Comparison of ENCODE assay signal across 2 cellular contexts in the genomic region with DNA sequence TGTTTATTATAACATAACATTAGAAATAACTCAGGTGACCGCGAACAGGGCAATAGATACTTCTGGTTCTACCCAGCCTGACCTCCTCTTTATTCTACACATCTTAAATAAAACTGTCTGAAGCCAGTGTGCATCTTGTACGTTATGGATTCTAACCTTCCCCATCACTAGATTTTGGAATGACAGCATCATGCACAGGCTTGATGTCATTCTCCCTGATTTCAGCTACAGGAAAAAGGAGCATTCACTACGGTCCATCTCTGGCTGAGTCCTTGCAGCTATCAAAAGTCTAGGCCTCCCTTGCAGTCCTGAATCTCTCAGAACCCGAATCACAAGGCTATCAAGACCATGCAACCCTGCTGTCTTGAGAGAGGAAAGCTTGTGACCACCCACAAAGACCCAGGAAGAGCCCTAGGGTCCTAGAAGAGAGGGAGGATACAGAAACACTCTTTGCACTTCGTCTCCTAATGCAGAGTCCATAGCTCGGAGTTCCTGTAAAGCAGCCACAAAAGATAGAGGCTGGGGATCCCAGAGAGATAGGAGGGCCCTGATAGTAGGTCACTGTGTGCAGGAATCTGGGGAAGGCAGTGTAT.
TF ChIP-seq lines count a peak whose summit lies in the region.

No MANE protein-coding gene starts in this region.

TF ChIP-seq in GM12891, 5 proteins besides CTCF, POLR2A, EP300 and RAD21:
- no peak for TF ChIP-seq PAX5 (IDR thresholded peaks at IDR 0.05; ENCODE audit: insufficient read depth, low read length, severe bottlenecking)
- TF ChIP-seq POLR2AphosphoS5 (IDR thresholded peaks at IDR 0.05; ENCODE audit: low read depth, low read length): peak; percentile 41
TF ChIP-seq in GM12891: peak in this region for 1.

TF ChIP-seq in SK-N-SH, 30 proteins besides CTCF, POLR2A, EP300 and RAD21:
- no peak for TF ChIP-seq NRF1 (IDR thresholded peaks at IDR 0.05; ENCODE audit: low read depth, low read length)
- TF ChIP-seq SMC3 (IDR thresholded peaks at IDR 0.05; ENCODE audit: low read depth, low read length): no peak
- TF ChIP-seq RFX5 (IDR thresholded peaks at IDR 0.05; ENCODE audit: low read length): no peak
- TF ChIP-seq EZH2phosphoT487 (IDR thresholded peaks at IDR 0.05; ENCODE audit: borderline replicate concordance, low read depth): no peak
- no peak for TF ChIP-seq MEF2A (IDR thresholded peaks at IDR 0.05; ENCODE audit: borderline replicate concordance, low read depth)
- TF ChIP-seq, protein P1, sequence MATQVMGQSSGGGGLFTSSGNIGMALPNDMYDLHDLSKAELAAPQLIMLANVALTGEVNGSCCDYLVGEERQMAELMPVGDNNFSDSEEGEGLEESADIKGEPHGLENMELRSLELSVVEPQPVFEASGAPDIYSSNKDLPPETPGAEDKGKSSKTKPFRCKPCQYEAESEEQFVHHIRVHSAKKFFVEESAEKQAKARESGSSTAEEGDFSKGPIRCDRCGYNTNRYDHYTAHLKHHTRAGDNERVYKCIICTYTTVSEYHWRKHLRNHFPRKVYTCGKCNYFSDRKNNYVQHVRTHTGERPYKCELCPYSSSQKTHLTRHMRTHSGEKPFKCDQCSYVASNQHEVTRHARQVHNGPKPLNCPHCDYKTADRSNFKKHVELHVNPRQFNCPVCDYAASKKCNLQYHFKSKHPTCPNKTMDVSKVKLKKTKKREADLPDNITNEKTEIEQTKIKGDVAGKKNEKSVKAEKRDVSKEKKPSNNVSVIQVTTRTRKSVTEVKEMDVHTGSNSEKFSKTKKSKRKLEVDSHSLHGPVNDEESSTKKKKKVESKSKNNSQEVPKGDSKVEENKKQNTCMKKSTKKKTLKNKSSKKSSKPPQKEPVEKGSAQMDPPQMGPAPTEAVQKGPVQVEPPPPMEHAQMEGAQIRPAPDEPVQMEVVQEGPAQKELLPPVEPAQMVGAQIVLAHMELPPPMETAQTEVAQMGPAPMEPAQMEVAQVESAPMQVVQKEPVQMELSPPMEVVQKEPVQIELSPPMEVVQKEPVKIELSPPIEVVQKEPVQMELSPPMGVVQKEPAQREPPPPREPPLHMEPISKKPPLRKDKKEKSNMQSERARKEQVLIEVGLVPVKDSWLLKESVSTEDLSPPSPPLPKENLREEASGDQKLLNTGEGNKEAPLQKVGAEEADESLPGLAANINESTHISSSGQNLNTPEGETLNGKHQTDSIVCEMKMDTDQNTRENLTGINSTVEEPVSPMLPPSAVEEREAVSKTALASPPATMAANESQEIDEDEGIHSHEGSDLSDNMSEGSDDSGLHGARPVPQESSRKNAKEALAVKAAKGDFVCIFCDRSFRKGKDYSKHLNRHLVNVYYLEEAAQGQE (IDR thresholded peaks at IDR 0.05; ENCODE audit: low read depth, low read length): no peak
- TF ChIP-seq, protein P2, sequence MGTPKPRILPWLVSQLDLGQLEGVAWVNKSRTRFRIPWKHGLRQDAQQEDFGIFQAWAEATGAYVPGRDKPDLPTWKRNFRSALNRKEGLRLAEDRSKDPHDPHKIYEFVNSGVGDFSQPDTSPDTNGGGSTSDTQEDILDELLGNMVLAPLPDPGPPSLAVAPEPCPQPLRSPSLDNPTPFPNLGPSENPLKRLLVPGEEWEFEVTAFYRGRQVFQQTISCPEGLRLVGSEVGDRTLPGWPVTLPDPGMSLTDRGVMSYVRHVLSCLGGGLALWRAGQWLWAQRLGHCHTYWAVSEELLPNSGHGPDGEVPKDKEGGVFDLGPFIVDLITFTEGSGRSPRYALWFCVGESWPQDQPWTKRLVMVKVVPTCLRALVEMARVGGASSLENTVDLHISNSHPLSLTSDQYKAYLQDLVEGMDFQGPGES (IDR thresholded peaks at IDR 0.05; ENCODE audit: low read depth, low read length): no peak
- TF ChIP-seq TCF12 (IDR thresholded peaks at IDR 0.05): no peak
- no peak for TF ChIP-seq ELF1 (IDR thresholded peaks at IDR 0.05)
- TF ChIP-seq FOSL2 (IDR thresholded peaks at IDR 0.05; ENCODE audit: borderline replicate concordance, low read depth): no peak
- TF ChIP-seq FOXJ3 (CRISPR knock-in tag; IDR thresholded peaks at IDR 0.05): no peak
- no peak for TF ChIP-seq SIN3A (IDR thresholded peaks at IDR 0.05; ENCODE audit: borderline replicate concordance, low read depth, low read length)
- no peak for TF ChIP-seq GATA2 (CRISPR knock-in tag; IDR thresholded peaks at IDR 0.05)
- TF ChIP-seq, protein P3, sequence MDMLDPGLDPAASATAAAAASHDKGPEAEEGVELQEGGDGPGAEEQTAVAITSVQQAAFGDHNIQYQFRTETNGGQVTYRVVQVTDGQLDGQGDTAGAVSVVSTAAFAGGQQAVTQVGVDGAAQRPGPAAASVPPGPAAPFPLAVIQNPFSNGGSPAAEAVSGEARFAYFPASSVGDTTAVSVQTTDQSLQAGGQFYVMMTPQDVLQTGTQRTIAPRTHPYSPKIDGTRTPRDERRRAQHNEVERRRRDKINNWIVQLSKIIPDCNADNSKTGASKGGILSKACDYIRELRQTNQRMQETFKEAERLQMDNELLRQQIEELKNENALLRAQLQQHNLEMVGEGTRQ (IDR thresholded peaks at IDR 0.05; ENCODE audit: borderline replicate concordance, low read depth, low read length): no peak
- TF ChIP-seq TEAD4 (IDR thresholded peaks at IDR 0.05; ENCODE audit: borderline replicate concordance, insufficient read depth): no peak
